In the genomic region with DNA sequence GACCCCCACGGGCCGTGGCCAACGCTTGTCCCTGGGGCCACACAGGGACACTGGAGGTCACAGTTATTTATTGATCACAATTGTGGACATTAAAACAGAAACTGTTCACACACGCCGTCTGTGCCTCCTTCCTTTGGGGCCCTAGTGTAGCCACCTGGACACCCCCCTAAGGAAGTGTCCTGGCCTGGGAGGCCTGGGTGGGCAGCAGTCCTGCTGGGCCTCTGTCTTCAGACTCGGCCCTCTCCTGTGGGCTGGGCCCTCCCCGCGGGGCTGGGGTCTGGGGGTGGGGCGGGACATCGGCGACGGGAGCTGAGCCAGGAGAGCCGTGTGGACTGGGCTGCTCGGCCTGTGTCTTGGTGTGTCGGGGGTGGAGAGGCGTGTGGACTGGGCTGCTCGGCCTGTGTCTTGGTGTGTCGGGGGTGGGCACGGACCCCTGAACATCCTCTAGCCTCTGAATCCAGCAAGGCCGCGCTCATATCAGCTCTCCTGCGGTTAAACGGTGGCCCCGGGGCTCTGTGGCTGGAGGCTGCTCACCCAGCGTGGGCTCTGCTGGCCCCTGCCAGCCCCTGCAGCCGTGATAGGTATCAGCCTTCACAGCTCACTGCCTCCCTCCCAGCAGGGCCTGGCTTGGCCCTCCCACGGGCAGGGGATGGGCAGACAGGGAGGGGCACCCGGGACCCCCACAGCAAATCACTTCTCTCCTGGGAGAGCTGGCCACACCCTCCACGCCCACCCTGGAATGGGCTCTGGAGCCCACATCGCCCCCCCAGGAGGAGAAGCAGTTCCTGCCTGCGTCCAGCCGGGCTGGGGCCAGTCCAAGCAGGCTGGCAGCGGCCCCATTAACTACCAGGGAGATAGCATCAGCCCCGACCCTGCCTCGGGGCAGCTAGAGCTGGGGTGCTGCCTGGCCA, we compare ENCODE assay signal across 18 cellular contexts. TPM values are rescaled to one million over a fixed set of nuclear protein-coding genes. Genes with fewer than 3 reads are reported as not detected.
DNase-seq lines count a peak whose midpoint lies in the region; TF ChIP-seq lines count a peak whose summit lies in the region.
"Had no signal": no experiment of that assay in that cellular context is flagged by ENCODE, and none has a peak within 500 bp of the region (broad histone marks: within the 10 kb centered on the region; RNA-seq: fewer than 3 reads in every experiment).

No MANE protein-coding gene starts in this region.

- 38% methylated on average over 33 of the region's 35 CpGs for WGBS in smooth muscle cell (ENCODE audit: low lambda C conversion rate)

- peaks cover 7% of the 10 kb centered on the region; the same call in 1 of the 2 replicates for H3K79me2 ChIP-seq in OCI-LY7 (ENCODE audit: insufficient read depth, low read depth, low read length)
- H3K79me2 ChIP-seq in fibroblast of lung (ENCODE audit: control insufficient read depth, insufficient read depth, low read length) = peaks cover 2% of the 10 kb centered on the region
- peaks cover 8% of the 10 kb centered on the region for H3K79me2 ChIP-seq in smooth muscle cell (ENCODE audit: low read depth)

- H3K9ac ChIP-seq in fibroblast of lung (ENCODE audit: insufficient read depth, low read length) (peak overlapping the region; percentile 7), smooth muscle cell (ENCODE audit: low read depth) (no peak overlapping the region)

- H3K4me2 ChIP-seq in OCI-LY7 (ENCODE audit: low read length) = peak overlapping the region; percentile 75
- H3K4me2 ChIP-seq in fibroblast of lung (ENCODE audit: extremely low read depth, insufficient read depth, low read length) = no peak overlapping the region
- peak overlapping the region; percentile 62 for H3K4me2 ChIP-seq in smooth muscle cell

- BruUV-seq in OCI-LY7 (replicated peaks; lab: Mats Ljungman, UMichigan) = no TSS peak

- H3K4me3 ChIP-seq in HEK293 (ENCODE audit: low read depth, low read length) = no peak overlapping the region
- H3K4me3 ChIP-seq in OCI-LY7 (ENCODE audit: low read depth, low read length, poor library complexity, severe bottlenecking) = no peak overlapping the region
- H3K4me3 ChIP-seq in fibroblast of lung (replicated peaks in 1 of 4; ENCODE audit: control extremely low read depth in 1 of 4, insufficient read depth in 1 of 4, low read depth in 3 of 4, low read length in 4 of 4) = no peak overlapping the region
- H3K4me3 ChIP-seq in smooth muscle cell = no peak overlapping the region
- H3K4me3 ChIP-seq: SJSA1 had no signal

- H2AFZ ChIP-seq in OCI-LY7 (ENCODE audit: low read length) = no peak overlapping the region
- no peak overlapping the region for H2AFZ ChIP-seq in fibroblast of lung (ENCODE audit: low read length)
- H2AFZ ChIP-seq in smooth muscle cell (ENCODE audit: low read depth) = no peak overlapping the region

- POLR2A ChIA-PET in HEK293 (lab: Yijun Ruan, JAX) (interaction anchor here (1.0 kb wide), 1 partner anchor 23 kb away, joined by 3 read pairs; no protein-coding TSS in a partner anchor), OCI-LY7 (lab: Charles Lee) (no interaction called here)

- no peaks in the 10 kb centered on the region for H3K36me3 ChIP-seq in HEK293 (ENCODE audit: control insufficient read depth in 2 of 2, insufficient read depth in 1 of 2, low read length in 2 of 2)
- H3K36me3 ChIP-seq in OCI-LY7 (ENCODE audit: insufficient read depth, low read length) = no peaks in the 10 kb centered on the region
- no peaks in the 10 kb centered on the region for H3K36me3 ChIP-seq in fibroblast of lung (ENCODE audit: control insufficient read depth, insufficient read depth, low read length)
- H3K36me3 ChIP-seq in smooth muscle cell (ENCODE audit: low read depth) = no peaks in the 10 kb centered on the region

- H3K9me2 ChIP-seq in OCI-LY7 (ENCODE audit: insufficient read depth, low read length) = no peaks in the 10 kb centered on the region

- DNase-seq in OCI-LY7 (ENCODE audit: low spot score) = no peak
- DNase-seq in fibroblast of lung (ENCODE audit: low read depth in 2 of 2) = peak; percentile 9 to 22
- peak; percentile 28 for DNase-seq in smooth muscle cell (lab: John Stamatoyannopoulos, UW; ENCODE audit: unreplicated experiment)
- DNase-seq in NK-92 (lab: John Stamatoyannopoulos, UW; ENCODE audit: unreplicated experiment) = no peak
- DNase-seq in dermis blood vessel endothelial cell = no peak
- no peak for DNase-seq in activated naive CD4-positive, alpha-beta T cell (lab: John Stamatoyannopoulos, UW)
- DNase-seq: activated CD4-positive, CD25-positive, alpha-beta regulatory T cell; activated CD8-positive, alpha-beta memory T cell treated with anti-CD3 and anti-CD28 coated beads, Interleukin-2, amount 50 U/mL, for 4 hours; CD4-positive, alpha-beta memory T cell; head of caudate nucleus; natural killer cell; NCI-H1930; NCI-H774; stimulated activated naive CD4-positive, alpha-beta T cell treated with Interleukin-2 at 50 U/mL for 16 hours had no signal

- H3K27ac ChIP-seq in HEK293 (ENCODE audit: extremely low read depth, low read depth, low read length) = no peak overlapping the region
- no peak overlapping the region for H3K27ac ChIP-seq in OCI-LY7 (ENCODE audit: low read depth, low read length, poor library complexity, severe bottlenecking)
- no peak overlapping the region for H3K27ac ChIP-seq in fibroblast of lung (ENCODE audit: insufficient read depth, low read length)
- peak overlapping the region; percentile 5 for H3K27ac ChIP-seq in smooth muscle cell (ENCODE audit: low read depth)
- H3K27ac ChIP-seq: SJSA1 had no signal

- no peaks in the 10 kb centered on the region for H3F3A ChIP-seq in smooth muscle cell (ENCODE audit: low read depth)

- H3K4me1 ChIP-seq in HEK293 (ENCODE audit: control insufficient read depth, insufficient read depth, low read length) = peaks cover 10% of the 10 kb centered on the region
- H3K4me1 ChIP-seq in OCI-LY7 (ENCODE audit: insufficient read depth, low read length, poor library complexity, severe bottlenecking) = peaks cover 29% of the 10 kb centered on the region
- peaks cover 17% of the 10 kb centered on the region for H3K4me1 ChIP-seq in fibroblast of lung (ENCODE audit: control insufficient read depth, extremely low read depth, insufficient read depth, low read length)
- peaks cover 19% of the 10 kb centered on the region for H3K4me1 ChIP-seq in smooth muscle cell (ENCODE audit: low read depth)

- intact Hi-C loops in OCI-LY7 (cut with micrococcal nuclease; ENCODE audit: unreplicated experiment) = loop anchor here (1.0 to 5.0 kb wide), 2 partner anchors 38 to 183 kb away; partner anchors contain the start of genes CAPN15 and PGAP6

- CTCF ChIA-PET in HEK293 (lab: Yijun Ruan, JAX) (no interaction called here), OCI-LY7 (lab: Charles Lee; ENCODE audit: unreplicated experiment) (no interaction called here)

- peaks cover 11% of the 10 kb centered on the region for H3K27me3 ChIP-seq in fibroblast of lung (ENCODE audit: control insufficient read depth, insufficient read depth, low read length)
- peaks cover 13% of the 10 kb centered on the region for H3K27me3 ChIP-seq in smooth muscle cell (ENCODE audit: low read depth)

- TF ChIP-seq CTCF in HEK293 (tag by site-specific recombination; IDR thresholded peaks at IDR 0.05) (no peak), OCI-LY7 (conservative IDR thresholded peaks at IDR 0.05; ENCODE audit: low read length) (no peak), fibroblast of lung (conservative IDR thresholded peaks at IDR 0.05 in 1 of 2, IDR thresholded peaks at IDR 0.05 in 1 of 2; ENCODE audit: low read depth in 1 of 2, low read length in 2 of 2) (no peak), smooth muscle cell (IDR thresholded peaks at IDR 0.05; ENCODE audit: borderline replicate concordance, insufficient read depth, poor library complexity, severe bottlenecking) (no peak)

- H4K20me1 ChIP-seq in OCI-LY7 (ENCODE audit: insufficient read depth, low read length) (no peaks in the 10 kb centered on the region), fibroblast of lung (ENCODE audit: control insufficient read depth, extremely low read depth, insufficient read depth, low read length) (no peaks in the 10 kb centered on the region), smooth muscle cell (ENCODE audit: low read depth) (peaks cover 2% of the 10 kb centered on the region)

- no peaks in the 10 kb centered on the region for H3K9me3 ChIP-seq in HEK293 (ENCODE audit: control insufficient read depth, insufficient read depth, low read depth, low read length)
- H3K9me3 ChIP-seq in OCI-LY7 (ENCODE audit: low read length) = no peaks in the 10 kb centered on the region
- H3K9me3 ChIP-seq in fibroblast of lung (ENCODE audit: control insufficient read depth, insufficient read depth, low read depth, low read length) = no peaks in the 10 kb centered on the region
- H3K9me3 ChIP-seq in smooth muscle cell (replicated peaks; ENCODE audit: low read depth) = no peaks in the 10 kb centered on the region

RNA-seq across cellular contexts. Expression of gene NHLRC4, which starts 1.1 kb away (rescaled TPM):
- 3.7 and 4.2 TPM in 2 replicates for total RNA-seq in OCI-LY7 (2014; rRNA removed; shearing (Covaris generic))
- total RNA-seq in OCI-LY7 (2022) (2.5 and 2.6 TPM in 2 replicates), fibroblast of lung (2.1 and 3.3 TPM in 2 replicates), smooth muscle cell (0.18 and 0.63 TPM in 2 replicates), dermis blood vessel endothelial cell (1.9 and 2.7 TPM in 2 replicates)
- polyA plus RNA-seq in fibroblast of lung (0.34 and 0.66 TPM in 2 replicates), smooth muscle cell (0.85 and 2.6 TPM in 2 replicates)
- 1.0 and 1.5 TPM in 2 replicates for polyA plus RNA-seq in fibroblast of lung (2012)
- polyA minus RNA-seq in fibroblast of lung (ENCODE audit: low replicate concordance) = 0.30 and 0.63 TPM in 2 replicates

RNA-seq across cellular contexts. Expression of gene PIGQ, which starts 4.1 kb away (rescaled TPM):
- 32.3 and 39.0 TPM in 2 replicates for total RNA-seq in OCI-LY7 (2014; rRNA removed; shearing (Covaris generic))
- 51.4 and 54.2 TPM in 2 replicates for total RNA-seq in OCI-LY7 (2022)
- total RNA-seq in fibroblast of lung = 20.5 and 22.3 TPM in 2 replicates
- 11.2 and 13.0 TPM in 2 replicates for polyA plus RNA-seq in fibroblast of lung
- 14.7 and 21.0 TPM in 2 replicates for polyA plus RNA-seq in fibroblast of lung (2012)
- polyA minus RNA-seq in fibroblast of lung (ENCODE audit: low replicate concordance) = 26.8 and 47.5 TPM in 2 replicates
- total RNA-seq in smooth muscle cell = 21.0 and 30.1 TPM in 2 replicates
- 45.7 and 51.0 TPM in 2 replicates for polyA plus RNA-seq in smooth muscle cell
- total RNA-seq in dermis blood vessel endothelial cell = 25.4 and 32.2 TPM in 2 replicates

RNA-seq across cellular contexts. Expression of gene PRR35, which starts 5.5 kb away (rescaled TPM):
- not detected in 2 replicates for total RNA-seq in OCI-LY7 (2014; rRNA removed; shearing (Covaris generic))
- total RNA-seq in OCI-LY7 (2022) (not detected in 2 replicates), fibroblast of lung (not detected in 2 replicates), smooth muscle cell (not detected in 2 replicates), dermis blood vessel endothelial cell (not detected in 2 replicates)
- polyA plus RNA-seq in fibroblast of lung (not detected in 2 replicates), smooth muscle cell (not detected in 2 replicates)
- polyA plus RNA-seq in fibroblast of lung (2012) = not detected in 2 replicates
- not detected in 2 replicates for polyA minus RNA-seq in fibroblast of lung (ENCODE audit: low replicate concordance)
- total RNA-seq: CD4-positive, alpha-beta memory T cell; endothelial cell of umbilical vein; right cardiac atrium; SJSA1 had no signal
- polyA plus RNA-seq: CD4-positive, alpha-beta memory T cell; endothelial cell of umbilical vein; right cardiac atrium had no signal

RNA-seq across cellular contexts. Expression of gene RAB40C, which starts 24.2 kb away (rescaled TPM):
- total RNA-seq in OCI-LY7 (2014; rRNA removed; shearing (Covaris generic)) = 18.2 and 20.9 TPM in 2 replicates
- 18.3 and 19.3 TPM in 2 replicates for total RNA-seq in OCI-LY7 (2022)
- 9.8 and 11.6 TPM in 2 replicates for total RNA-seq in fibroblast of lung
- 3.2 and 3.7 TPM in 2 replicates for polyA plus RNA-seq in fibroblast of lung
- 8.3 and 10.1 TPM in 2 replicates for polyA plus RNA-seq in fibroblast of lung (2012)
- polyA minus RNA-seq in fibroblast of lung (ENCODE audit: low replicate concordance) = 6.1 and 9.7 TPM in 2 replicates
- 14.7 and 21.2 TPM in 2 replicates for total RNA-seq in smooth muscle cell
- 27.0 and 28.3 TPM in 2 replicates for polyA plus RNA-seq in smooth muscle cell
- total RNA-seq in dermis blood vessel endothelial cell = 13.3 and 14.1 TPM in 2 replicates

RNA-seq across cellular contexts. Expression of gene CAPN15, which starts 38.2 kb away (rescaled TPM):
- 23.1 and 32.9 TPM in 2 replicates for total RNA-seq in OCI-LY7 (2014; rRNA removed; shearing (Covaris generic))
- total RNA-seq in OCI-LY7 (2022) = 43.9 and 54.0 TPM in 2 replicates
- 16.4 and 21.3 TPM in 2 replicates for total RNA-seq in fibroblast of lung
- polyA plus RNA-seq in fibroblast of lung = 4.1 and 7.8 TPM in 2 replicates
- 11.5 and 21.2 TPM in 2 replicates for polyA plus RNA-seq in fibroblast of lung (2012)
- polyA minus RNA-seq in fibroblast of lung (ENCODE audit: low replicate concordance) = 9.6 and 15.3 TPM in 2 replicates
- 8.6 and 14.7 TPM in 2 replicates for total RNA-seq in smooth muscle cell
- 18.7 and 23.6 TPM in 2 replicates for polyA plus RNA-seq in smooth muscle cell
- 50.5 and 83.4 TPM in 2 replicates for total RNA-seq in dermis blood vessel endothelial cell

Comparison
In these comparisons a context has a peak if more than half of its experiments do, and no peak if none do; other contexts are left out.
1. DNase-seq: peak in fibroblast of lung (2 of 2) and smooth muscle cell (single experiment); none in OCI-LY7 (single experiment), NK-92 (single experiment), dermis blood vessel endothelial cell (single experiment) and activated naive CD4-positive, alpha-beta T cell (0 of 4).